8 cellular contexts compared by ENCODE assay signal in genomic region chr19:1173160-1173844, GRCh38. TPM values are rescaled to one million over a fixed set of nuclear protein-coding genes. Genes with fewer than 3 reads are reported as not detected.
A peak's percentile ranks its signal among the peaks of the same experiment; 100 is the strongest.
DNase-seq lines count a peak whose midpoint lies in the region; ATAC-seq and TF ChIP-seq lines count a peak whose summit lies in the region.

No MANE protein-coding gene starts in this region.

- peak; percentile 36 for DNase-seq in activated T-cell treated with anti-CD3 and anti-CD28 coated beads, Interleukin-2, amount 50 U/mL, for 1 hour
- no peak for DNase-seq in activated T-cell treated with anti-CD3 and anti-CD28 coated beads for 4 hours
- DNase-seq in activated T-cell treated with anti-CD3 and anti-CD28 coated beads, Interleukin-2, amount 50 U/mL, for 48 hours: peak; percentile 46 to 48
- no peak for DNase-seq in cardiac muscle cell (ENCODE audit: low read depth in 1 of 2, low spot score in 1 of 2)
- DNase-seq in retina: peak; percentile 45
- DNase-seq in NCI-H2107 (lab: John Stamatoyannopoulos, UW): no peak
- no peak for DNase-seq in DMS153 treated with DMSO at 0.1 percent for 48 hours (lab: John Stamatoyannopoulos, UW; ENCODE audit: unreplicated experiment)

- TF ChIP-seq CTCF in cardiac muscle cell (IDR thresholded peaks at IDR 0.05; ENCODE audit: low read depth, low read length): no peak

- H3K9me3 ChIP-seq in cardiac muscle cell (ENCODE audit: low read depth): no peaks in the 10 kb centered on the region

- no peaks in the 10 kb centered on the region for H3K36me3 ChIP-seq in cardiac muscle cell

- ATAC-seq in GM21423 (IDR thresholded peaks at IDR 0.05; ENCODE audit: unreplicated experiment): no peak

- peak overlapping the region; percentile 59 for H3K4me3 ChIP-seq in cardiac muscle cell

- peaks cover 20% of the 10 kb centered on the region for H3K4me1 ChIP-seq in cardiac muscle cell (ENCODE audit: low read depth)

- no peaks in the 10 kb centered on the region for H3K27me3 ChIP-seq in cardiac muscle cell

- peak overlapping the region; percentile 57 for H3K27ac ChIP-seq in cardiac muscle cell

RNA-seq across cellular contexts. Expression of gene SBNO2, which starts 0.8 kb away (rescaled TPM):
- total RNA-seq in cardiac muscle cell: 23.0 and 28.5 TPM in 2 replicates
- polyA plus RNA-seq in cardiac muscle cell: 6.8 and 11.8 TPM in 2 replicates

RNA-seq across cellular contexts. Expression of gene STK11, which starts 32.3 kb away (rescaled TPM):
- 140 and 180 TPM in 2 replicates for total RNA-seq in cardiac muscle cell
- 122 and 154 TPM in 2 replicates for polyA plus RNA-seq in cardiac muscle cell

Comparison
In these comparisons a context has a peak if more than half of its experiments do, and no peak if none do; other contexts are left out.
1. DNase-seq: peak in activated T-cell treated with anti-CD3 and anti-CD28 coated beads, Interleukin-2, amount 50 U/mL, for 1 hour (single experiment), activated T-cell treated with anti-CD3 and anti-CD28 coated beads, Interleukin-2, amount 50 U/mL, for 48 hours (2 of 2) and retina (single experiment); none in activated T-cell treated with anti-CD3 and anti-CD28 coated beads for 4 hours (single experiment), cardiac muscle cell (0 of 2), NCI-H2107 (single experiment) and DMS153 treated with DMSO at 0.1 percent for 48 hours (single experiment).